In the genomic region with DNA sequence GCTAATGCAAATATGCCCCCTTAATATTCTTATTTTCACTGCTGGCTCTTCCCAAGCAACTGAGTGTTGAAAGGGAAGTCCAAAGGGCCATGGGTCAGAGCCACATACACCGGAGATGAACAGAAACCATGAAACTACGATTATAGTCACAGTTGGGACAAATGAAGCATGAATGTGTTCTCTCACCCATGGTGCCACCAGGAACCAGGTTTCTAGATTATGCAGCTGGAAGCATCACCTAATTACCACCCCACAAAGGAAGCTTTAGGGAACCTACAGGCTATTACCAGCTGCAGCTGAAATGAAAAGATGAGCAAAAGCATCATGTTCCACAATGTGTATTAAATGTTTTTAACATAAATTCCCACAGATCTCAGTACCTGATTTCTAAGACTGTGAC, we compare ENCODE assay signal across 16 cellular contexts. TPM values are rescaled to one million over a fixed set of nuclear protein-coding genes. Genes with fewer than 3 reads are reported as not detected.
"Had no signal": no experiment of that assay in that cellular context is flagged by ENCODE, and none has a peak within 500 bp of the region (broad histone marks: within the 10 kb centered on the region; RNA-seq: fewer than 3 reads in every experiment).

No MANE protein-coding gene starts in this region.

- H3K36me3 ChIP-seq: lower lobe of right lung, thyroid gland had no signal

- ATAC-seq: activated naive CD8-positive, alpha-beta T cell treated with anti-CD3 and anti-CD28 coated beads, Interleukin-2, amount 50 U/mL, for 24 hours; lower lobe of right lung; stimulated activated effector memory CD8-positive, alpha-beta T cell treated with anti-CD3 and anti-CD28 coated beads, Interleukin-12 subunit alpha, Interleukin-12 subunit beta, amount 100 ng/mL, for 72 hours had no signal

- H3K9me3 ChIP-seq: heart left ventricle, lower lobe of right lung, thyroid gland had no signal

- H3K27ac ChIP-seq: heart left ventricle, lower lobe of right lung, thyroid gland had no signal

- H3K27me3 ChIP-seq: heart left ventricle, thyroid gland had no signal

- H3K4me1 ChIP-seq: thyroid gland had no signal

- H3K4me3 ChIP-seq: heart left ventricle, lower lobe of right lung, thyroid gland had no signal

- DNase-seq: activated CD4-positive, alpha-beta T cell treated with anti-CD3 and anti-CD28 coated beads, Interleukin-2, amount 50 U/mL, for 4 hours; activated CD4-positive, CD25-positive, alpha-beta regulatory T cell treated with anti-CD3 and anti-CD28 coated beads, Interleukin-2, amount 50 U/mL, for 72 hours; activated naive CD4-positive, alpha-beta T cell treated with anti-CD3 and anti-CD28 coated beads for 36 hours; activated naive CD8-positive, alpha-beta T cell treated with anti-CD3 and anti-CD28 coated beads, Interleukin-2, amount 50 U/mL, for 24 hours; activated T-cell treated with anti-CD3 and anti-CD28 coated beads for 4 hours; aorta; cerebellar nuclear complex; effector CD8-positive, alpha-beta T cell; heart left ventricle; left cardiac atrium; lower lobe of right lung; naive B cell; posterior cingulate gyrus; retina; thyroid gland had no signal

RNA-seq across cellular contexts. Expression of a gene that starts 15.4 kb away (rescaled TPM):
- total RNA-seq: activated naive CD4-positive, alpha-beta T cell treated with anti-CD3 and anti-CD28 coated beads for 36 hours had no signal
